13 cellular contexts compared by ENCODE assay signal in genomic region chr14:75298187-75298985, GRCh38. TPM values are rescaled to one million over a fixed set of nuclear protein-coding genes. Genes with fewer than 3 reads are reported as not detected.
DNase-seq lines count a peak whose midpoint lies in the region; ATAC-seq and TF ChIP-seq lines count a peak whose summit lies in the region.
"Had no signal": no experiment of that assay in that cellular context is flagged by ENCODE, and none has a peak within 500 bp of the region (broad histone marks: within the 10 kb centered on the region; RNA-seq: fewer than 3 reads in every experiment).

No MANE protein-coding gene starts in this region.

- H3K9me2 ChIP-seq in hepatocyte (replicated peaks; ENCODE audit: insufficient read depth) = no peaks in the 10 kb centered on the region

- no peaks in the 10 kb centered on the region; the same call in 1 of the 2 replicates for H3K27me3 Mint-ChIP-seq in H9 (ENCODE audit: low read depth)

- no peak overlapping the region for H2AFZ ChIP-seq in H9 (ENCODE audit: low read length)
- H2AFZ ChIP-seq in hepatocyte = no peak overlapping the region
- H2AFZ ChIP-seq: neural progenitor cell had no signal

- H3K79me1 ChIP-seq in H9 (ENCODE audit: insufficient read depth, low read depth, low read length, poor library complexity, severe bottlenecking) = no peaks in the 10 kb centered on the region

- H2BK5ac ChIP-seq in H9 (ENCODE audit: insufficient read length, low read length) = no peak overlapping the region

- no peaks in the 10 kb centered on the region for H3K79me2 ChIP-seq in H9 (ENCODE audit: insufficient read depth, low read length)
- H3K79me2 ChIP-seq in hepatocyte = no peaks in the 10 kb centered on the region

- no peak overlapping the region for H3K9ac ChIP-seq in H9 (ENCODE audit: extremely low read depth, insufficient read length, low read length)
- H3K9ac ChIP-seq: BLaER1, neural progenitor cell had no signal

- no peak overlapping the region for H3K18ac ChIP-seq in H9 (ENCODE audit: insufficient read length, low read depth, low read length)

- H3K27ac ChIP-seq in H9 (ENCODE audit: insufficient read length, low read depth, low read length) (no peak overlapping the region), ascending aorta (peak overlapping the region; percentile 53 to 64), hepatocyte (peak overlapping the region; percentile 84), gastrocnemius medialis (peak overlapping the region; percentile 18 to 59 (median 53))
- H3K27ac ChIP-seq: BLaER1, neural progenitor cell had no signal

- H3K4ac ChIP-seq in H9 (ENCODE audit: low read depth, low read length) = no peak overlapping the region

- H3K4me1 ChIP-seq in H9 (ENCODE audit: insufficient read depth, low read length) (peaks cover 4% of the 10 kb centered on the region; the same call in 1 of the 2 replicates), ascending aorta (peaks cover 10 to 13% of the 10 kb centered on the region in 2 donors), hepatocyte (ENCODE audit: insufficient read depth) (peaks cover 23% of the 10 kb centered on the region), gastrocnemius medialis (peaks cover 20 to 23% of the 10 kb centered on the region in 2 donors)

- H4K91ac ChIP-seq in H9 (ENCODE audit: insufficient read length, low read depth, low read length) = no peak overlapping the region

- no peak overlapping the region for H2BK15ac ChIP-seq in H9 (ENCODE audit: low read depth, low read length)

- H3K4me3 Mint-ChIP-seq in H9 = no peak overlapping the region
- H3K4me3 Mint-ChIP-seq: neural progenitor cell had no signal

- TF ChIP-seq CTCF in H9 (conservative IDR thresholded peaks at IDR 0.05) = no peak
- TF ChIP-seq CTCF in ascending aorta (IDR thresholded peaks at IDR 0.05) = no peak
- no peak for TF ChIP-seq CTCF in hepatocyte (IDR thresholded peaks at IDR 0.05; ENCODE audit: poor library complexity)
- TF ChIP-seq CTCF in gastrocnemius medialis (IDR thresholded peaks at IDR 0.05 in 4 of 5, conservative IDR thresholded peaks at IDR 0.05 in 1 of 5) = no peak
- no peak for TF ChIP-seq CTCF in GM10266 (IDR thresholded peaks at IDR 0.05; ENCODE audit: control insufficient read depth, insufficient read depth, low read depth, missing control alignments)

- H2BK120ac ChIP-seq in H9 (ENCODE audit: low read depth, low read length, poor library complexity, severe bottlenecking) = no peak overlapping the region

- H3K4me3 ChIP-seq in ascending aorta = no peak overlapping the region
- no peak overlapping the region for H3K4me3 ChIP-seq in hepatocyte
- no peak overlapping the region for H3K4me3 ChIP-seq in gastrocnemius medialis
- H3K4me3 ChIP-seq: BLaER1, neural progenitor cell had no signal

- H2BK12ac ChIP-seq in H9 (ENCODE audit: insufficient read length, low read depth, low read length) = no peak overlapping the region

- in situ Hi-C loops in gastrocnemius medialis (cut with MboI; ENCODE audit: low sequenced_read_pairs in 4 of 4) = loop anchor here in 1 of 4 donors (10.0 kb wide), 1 partner anchor 64 kb away; no protein-coding TSS in a partner anchor

- H3K9me3 Mint-ChIP-seq in H9 = no peaks in the 10 kb centered on the region
- H3K9me3 Mint-ChIP-seq: neural progenitor cell had no signal

- no peak overlapping the region for H3K4me2 ChIP-seq in H9 (ENCODE audit: insufficient read depth, insufficient read length, low read length)
- no peak overlapping the region for H3K4me2 ChIP-seq in hepatocyte
- H3K4me2 ChIP-seq: BLaER1, neural progenitor cell had no signal

- H3K36me3 ChIP-seq in ascending aorta (no peaks in the 10 kb centered on the region), hepatocyte (replicated peaks; ENCODE audit: insufficient read depth, low read depth) (no peaks in the 10 kb centered on the region), gastrocnemius medialis (no peaks in the 10 kb centered on the region)
- H3K36me3 ChIP-seq: BLaER1, neural progenitor cell had no signal

- no peak overlapping the region for H4K5ac ChIP-seq in H9 (ENCODE audit: insufficient read length, low read depth, low read length)

- H2BK20ac ChIP-seq in H9 (ENCODE audit: low read depth, low read length, poor library complexity, severe bottlenecking) = no peak overlapping the region

- TF ChIP-seq POLR2A in gastrocnemius medialis (IDR thresholded peaks at IDR 0.05) = no peak

- ATAC-seq in gastrocnemius medialis (no peak), HG02623 (IDR thresholded peaks at IDR 0.05; ENCODE audit: unreplicated experiment) (no peak)
- ATAC-seq: HCT116 had no signal

- peaks cover 11% of the 10 kb centered on the region for H3K23me2 ChIP-seq in H9 (ENCODE audit: insufficient read length, low read depth, low read length, poor library complexity, severe bottlenecking)

- no peak overlapping the region for H3T11ph ChIP-seq in H9 (ENCODE audit: low read length)

- H4K20me1 ChIP-seq in H9 (ENCODE audit: control insufficient read depth, insufficient read depth, insufficient read length) (no peaks in the 10 kb centered on the region), hepatocyte (ENCODE audit: insufficient read depth, poor library complexity, severe bottlenecking) (no peaks in the 10 kb centered on the region)
- H4K20me1 ChIP-seq: BLaER1 had no signal

- H4K8ac ChIP-seq in H9 (replicated peaks; ENCODE audit: insufficient read length, low read depth, low read length) = no peak overlapping the region

- no peak overlapping the region for H3K56ac ChIP-seq in H9 (ENCODE audit: insufficient read length, low read depth, low read length)

- H3K27me3 ChIP-seq in H9 (ENCODE audit: insufficient read depth, low read length) (no peaks in the 10 kb centered on the region), ascending aorta (no peaks in the 10 kb centered on the region), hepatocyte (no peaks in the 10 kb centered on the region), gastrocnemius medialis (no peaks in the 10 kb centered on the region)
- H3K27me3 ChIP-seq: BLaER1, neural progenitor cell had no signal

- peaks cover 10 to 18% of the 10 kb centered on the region in 2 experiments for H3K4me1 Mint-ChIP-seq in H9

- WGBS in H9 (ENCODE audit: extremely low coverage, insufficient read length, low lambda C conversion rate) = no CpG with 5 or more reads among the region's 10 CpGs
- 75% methylated on average over 10 of the region's 10 CpGs for WGBS in hepatocyte (ENCODE audit: low lambda C conversion rate, missing lambda C conversion rate)

- H3K23ac ChIP-seq in H9 (ENCODE audit: insufficient read length, low read depth, low read length) = no peak overlapping the region

- intact Hi-C loops in ascending aorta (cut with DNase I) (loop anchor here (5.0 to 10.0 kb wide), 3 partner anchors 231 to 804 kb away; partner anchors contain the start of genes ISCA2, NPC2 and ZC2HC1C), gastrocnemius medialis (cut with DNase I; ENCODE audit: low total_unique reads) (no loop called here)

- no peak overlapping the region for H3K14ac ChIP-seq in H9 (ENCODE audit: insufficient read depth, low read length)

- DNase-seq in H9 = no peak
- peak in 1 of 2 donors; percentile 73 for DNase-seq in ascending aorta (ENCODE audit: low spot score in 2 of 2)
- no peak for DNase-seq in hepatocyte (ENCODE audit: low spot score)
- peak; percentile 46 to 66 for DNase-seq in gastrocnemius medialis
- DNase-seq in GM10266 (ENCODE audit: extremely low spot score) = no peak
- no peak for DNase-seq in HCEC 1CT
- no peak for DNase-seq in NCI-H2171 treated with DMSO at 0.1 percent for 48 hours (lab: John Stamatoyannopoulos, UW)
- DNase-seq: NCI-H1092; stimulated activated CD4-positive, alpha-beta T cell treated with anti-CD3 and anti-CD28 coated beads, Interleukin-4, amount 100 ng/mL, for 4 hours had no signal

- peak overlapping the region in 2 of 3 experiments; percentile 64 to 76; a peak in 3 of 7 replicates for H3K27ac Mint-ChIP-seq in H9
- H3K27ac Mint-ChIP-seq: neural progenitor cell had no signal

- H3K36me3 Mint-ChIP-seq in H9 (ENCODE audit: insufficient read depth in 1 of 3, low read depth in 3 of 3) = no peaks in the 10 kb centered on the region
- H3K36me3 Mint-ChIP-seq: neural progenitor cell had no signal

- no peak overlapping the region for H2AK5ac ChIP-seq in H9 (ENCODE audit: insufficient read length, low read length)

- no peaks in the 10 kb centered on the region for H3K9me3 ChIP-seq in H9 (ENCODE audit: control insufficient read depth, low read depth, low read length)
- no peaks in the 10 kb centered on the region for H3K9me3 ChIP-seq in ascending aorta
- no peaks in the 10 kb centered on the region for H3K9me3 ChIP-seq in hepatocyte (ENCODE audit: low read depth)
- H3K9me3 ChIP-seq in gastrocnemius medialis = no peaks in the 10 kb centered on the region
- H3K9me3 ChIP-seq: BLaER1 had no signal

RNA-seq across cellular contexts. Expression of gene FOS, which starts 19.8 kb away (rescaled TPM):
- total RNA-seq in H9 (2021) = 28.1 and 33.9 TPM in 2 replicates
- 4,268 TPM for total RNA-seq in ascending aorta
- 657 and 865 TPM in 2 replicates for total RNA-seq in hepatocyte
- polyA plus RNA-seq in hepatocyte = 935 and 1,189 TPM in 2 replicates
- total RNA-seq in gastrocnemius medialis = 100 to 1,000 TPM in 1 of 4 donors, 10 to 100 TPM in 3; 16.3 to 110 (median 53.5) TPM

Comparison
In these comparisons a context has a peak if more than half of its experiments do, and no peak if none do; other contexts are left out.
1. DNase-seq: peak in gastrocnemius medialis (2 of 2); none in H9 (single experiment), hepatocyte (single experiment), GM10266 (single experiment), HCEC 1CT (single experiment) and NCI-H2171 treated with DMSO at 0.1 percent for 48 hours (single experiment).